In the genomic region with DNA sequence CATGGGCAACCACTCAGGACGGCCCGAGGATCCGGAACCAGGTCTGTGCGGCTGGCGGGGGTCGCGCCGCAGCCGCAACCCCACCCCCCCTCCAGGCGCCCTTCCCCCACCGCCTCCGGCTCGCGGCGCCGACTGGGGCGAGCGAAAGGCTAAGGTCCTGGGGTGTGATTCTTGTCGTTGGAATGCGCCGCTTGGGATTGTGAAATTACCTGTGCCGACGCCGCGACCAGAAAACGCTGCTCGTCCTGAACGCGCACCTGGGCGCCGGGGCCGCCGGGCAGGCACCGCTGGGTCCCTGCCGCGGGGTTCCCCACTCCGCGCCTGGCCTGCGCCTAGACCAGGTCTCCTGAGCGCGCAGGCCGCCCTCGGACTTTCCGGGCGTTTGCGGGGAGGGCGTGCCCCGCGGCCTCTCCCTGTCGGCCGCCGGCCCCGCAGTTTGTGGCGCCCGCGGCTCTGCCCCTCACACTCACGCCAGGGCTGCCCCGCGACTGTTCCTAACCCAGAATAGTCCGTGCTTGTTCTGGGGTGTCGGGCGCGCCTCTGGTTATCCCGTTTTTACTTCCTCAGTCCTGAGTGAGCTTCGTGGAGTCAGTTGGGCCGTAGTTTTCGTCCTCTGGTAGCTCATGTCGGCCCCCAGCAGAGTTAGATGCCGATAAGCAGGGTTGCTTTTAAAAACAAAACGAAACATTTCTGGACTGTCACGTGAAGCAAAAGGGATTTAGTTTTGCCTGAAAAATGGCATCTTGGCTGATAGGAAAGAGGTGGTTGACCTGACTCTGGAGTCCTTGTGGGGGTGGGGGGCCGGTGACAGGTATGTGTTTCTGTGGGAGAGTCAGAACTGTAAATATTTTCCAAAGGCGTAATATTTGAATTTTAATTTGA, we compare ENCODE assay signal across 1 cellular context.
TF ChIP-seq lines count a peak whose summit lies in the region.

No MANE protein-coding gene starts in this region.

TF ChIP-seq in H1, 55 proteins besides CTCF, POLR2A, EP300 and RAD21 (continued from another document):
- no peak for TF ChIP-seq EZH2 (IDR thresholded peaks at IDR 0.05; ENCODE audit: low read depth, low read length, severe bottlenecking)
- TF ChIP-seq CTBP2 (IDR thresholded peaks at IDR 0.05; ENCODE audit: borderline replicate concordance, insufficient read depth, insufficient read length, low read length), result no peak
- peak; percentile 68 for TF ChIP-seq KDM4A (IDR thresholded peaks at IDR 0.05; ENCODE audit: low read depth, low read length, severe bottlenecking)
- TF ChIP-seq ASH2L (IDR thresholded peaks at IDR 0.05; ENCODE audit: low read length), result peak; percentile 97
- TF ChIP-seq CBX5 (IDR thresholded peaks at IDR 0.05; ENCODE audit: low read depth, low read length), result no peak
- TF ChIP-seq ATF3 (IDR thresholded peaks at IDR 0.05; ENCODE audit: insufficient read depth, low read depth, low read length), result no peak
- no peak for TF ChIP-seq NANOG (IDR thresholded peaks at IDR 0.05; ENCODE audit: insufficient read depth, low read depth, low read length, poor library complexity, severe bottlenecking)
- peak; percentile 87 for TF ChIP-seq CEBPB (IDR thresholded peaks at IDR 0.05; ENCODE audit: low read depth, low read length)
- no peak for TF ChIP-seq POU5F1 (IDR thresholded peaks at IDR 0.05; ENCODE audit: low read depth, low read length)
- peak; percentile 68 for TF ChIP-seq TEAD4 (IDR thresholded peaks at IDR 0.05; ENCODE audit: low read depth, low read length)
- peak; percentile 49 for TF ChIP-seq TAF1 (IDR thresholded peaks at IDR 0.05; ENCODE audit: low read depth, low read length)
- peak; percentile 65; the same call in 1 of the 2 replicates for TF ChIP-seq POLR2AphosphoS5 (IDR thresholded peaks at IDR 0.05; ENCODE audit: low read depth, low read length)
- peak; percentile 56; the same call in 1 of the 2 replicates for TF ChIP-seq RBBP5 (IDR thresholded peaks at IDR 0.05; ENCODE audit: borderline replicate concordance, low read depth, low read length)
- peak; percentile 27 for TF ChIP-seq SAP30 (IDR thresholded peaks at IDR 0.05; ENCODE audit: insufficient read depth, insufficient replicate concordance, low read length)
- TF ChIP-seq PHF8 (conservative IDR thresholded peaks at IDR 0.05; ENCODE audit: low read depth, low read length), result 0 out of 2 replicates have a peak, but pooled peaks have one; percentile 34
- 0 out of 2 replicates have a peak, but pooled peaks have one; percentile 26 for TF ChIP-seq CREB1 (IDR thresholded peaks at IDR 0.05)
- TF ChIP-seq SIN3A (conservative IDR thresholded peaks at IDR 0.05 in 1 of 2, IDR thresholded peaks at IDR 0.05 in 1 of 2; ENCODE audit: low read depth in 1 of 2, low read length in 2 of 2), result peak in 1 of 2 experiments; percentile 26; a peak in 1 of 4 replicates
- TF ChIP-seq KDM1A (IDR thresholded peaks at IDR 0.05; ENCODE audit: borderline replicate concordance, low read length), result 0 out of 2 replicates have a peak, but pooled peaks have one; percentile 48
